ENCODE assay signal across 14 cellular contexts in genomic region chr12:69071091-69071370, GRCh38.
DNase-seq lines count a peak whose midpoint lies in the region; ATAC-seq, FAIRE-seq and TF ChIP-seq lines count a peak whose summit lies in the region.
"Had no signal": no experiment of that assay in that cellular context is flagged by ENCODE, and none has a peak within 500 bp of the region (broad histone marks: within the 10 kb centered on the region; RNA-seq: fewer than 3 reads in every experiment).

No MANE protein-coding gene starts in this region.

- H3K9me3 ChIP-seq in BLaER1: no peaks in the 10 kb centered on the region
- no peaks in the 10 kb centered on the region for H3K9me3 ChIP-seq in HEK293 (ENCODE audit: control insufficient read depth, insufficient read depth, low read depth, low read length)
- no peaks in the 10 kb centered on the region for H3K9me3 ChIP-seq in mesodermal cell (ENCODE audit: control insufficient read depth, low read length)
- H3K9me3 ChIP-seq: Caco-2 had no signal

- H3K4me1 ChIP-seq in BLaER1 (peaks cover 14% of the 10 kb centered on the region), HEK293 (ENCODE audit: control insufficient read depth, insufficient read depth, low read length) (no peaks in the 10 kb centered on the region), mesodermal cell (ENCODE audit: control insufficient read depth, insufficient read depth, low read length, poor library complexity, severe bottlenecking) (peaks cover 2% of the 10 kb centered on the region)
- H3K4me1 ChIP-seq: Caco-2 had no signal

- WGBS in mesodermal cell (ENCODE audit: insufficient coverage in 2 of 2), 2 experiments: no CpG with 5 or more reads among the region's 1 CpG

- H3K36me3 ChIP-seq in BLaER1 (no peaks in the 10 kb centered on the region), HEK293 (ENCODE audit: control insufficient read depth in 2 of 2, insufficient read depth in 1 of 2, low read length in 2 of 2) (no peaks in the 10 kb centered on the region), mesodermal cell (ENCODE audit: control insufficient read depth, insufficient read depth, low read length) (no peaks in the 10 kb centered on the region)

- H3K27me3 ChIP-seq in BLaER1: no peaks in the 10 kb centered on the region

- POLR2A ChIA-PET in HEK293 (lab: Yijun Ruan, JAX): no interaction called here

- H3K4me2 ChIP-seq in BLaER1: peak overlapping the region; percentile 66

- no peak overlapping the region for H3K27ac Mint-ChIP-seq in activated naive CD8-positive, alpha-beta T cell treated with anti-CD3 and anti-CD28 coated beads for 36 hours
- H3K27ac Mint-ChIP-seq: activated CD4-positive, alpha-beta T cell treated with anti-CD3 and anti-CD28 coated beads, Interleukin-2, amount 10 ng/mL, durations not matched to agents 24 days and 14 days; nephron; stimulated activated effector memory CD8-positive, alpha-beta T cell treated with anti-CD3 and anti-CD28 coated beads, Interleukin-12 subunit alpha, Interleukin-12 subunit beta, amount 100 ng/mL, for 72 hours; type B pancreatic cell had no signal

- ATAC-seq in sciatic nerve: no peak

- H3K4me3 Mint-ChIP-seq in activated naive CD8-positive, alpha-beta T cell treated with anti-CD3 and anti-CD28 coated beads for 36 hours: no peak overlapping the region
- H3K4me3 Mint-ChIP-seq: activated CD4-positive, alpha-beta T cell treated with anti-CD3 and anti-CD28 coated beads, Interleukin-2, amount 10 ng/mL, durations not matched to agents 24 days and 14 days; nephron; stimulated activated effector memory CD8-positive, alpha-beta T cell treated with anti-CD3 and anti-CD28 coated beads, Interleukin-12 subunit alpha, Interleukin-12 subunit beta, amount 100 ng/mL, for 72 hours; type B pancreatic cell had no signal

- no peaks in the 10 kb centered on the region for H3K9me3 Mint-ChIP-seq in activated naive CD8-positive, alpha-beta T cell treated with anti-CD3 and anti-CD28 coated beads for 36 hours
- H3K9me3 Mint-ChIP-seq: activated CD4-positive, alpha-beta T cell treated with anti-CD3 and anti-CD28 coated beads, Interleukin-2, amount 10 ng/mL, durations not matched to agents 24 days and 14 days; nephron; stimulated activated effector memory CD8-positive, alpha-beta T cell treated with anti-CD3 and anti-CD28 coated beads, Interleukin-12 subunit alpha, Interleukin-12 subunit beta, amount 100 ng/mL, for 72 hours; type B pancreatic cell had no signal

- DNase-seq in RCC 7860 (ENCODE audit: low spot score) (peak; percentile 22), sciatic nerve (ENCODE audit: low spot score) (no peak)
- DNase-seq in activated CD8-positive, alpha-beta memory T cell treated with anti-CD3 and anti-CD28 coated beads for 24 hours: no peak
- DNase-seq in activated naive CD8-positive, alpha-beta T cell treated with anti-CD3 and anti-CD28 coated beads for 36 hours: no peak
- DNase-seq in activated effector memory CD4-positive, alpha-beta T cell treated with anti-CD3 and anti-CD28 coated beads, Interleukin-2, amount 50 U/mL, for 16 hours: no peak
- DNase-seq: GM23248 had no signal

- H3K27me3 Mint-ChIP-seq in activated naive CD8-positive, alpha-beta T cell treated with anti-CD3 and anti-CD28 coated beads for 36 hours: peaks cover 5% of the 10 kb centered on the region
- H3K27me3 Mint-ChIP-seq: type B pancreatic cell had no signal

- H3K4me1 Mint-ChIP-seq in activated naive CD8-positive, alpha-beta T cell treated with anti-CD3 and anti-CD28 coated beads for 36 hours: peaks cover 15% of the 10 kb centered on the region

- H3K27ac ChIP-seq in BLaER1: no peak overlapping the region
- no peak overlapping the region for H3K27ac ChIP-seq in HEK293 (ENCODE audit: extremely low read depth, low read depth, low read length)
- H3K27ac ChIP-seq in mesodermal cell (ENCODE audit: low read depth, low read length, severe bottlenecking): peak overlapping the region; percentile 10
- H3K27ac ChIP-seq: GM23248 had no signal

- no peak overlapping the region for H3K4me3 ChIP-seq in BLaER1
- no peak overlapping the region for H3K4me3 ChIP-seq in HEK293 (ENCODE audit: low read depth, low read length)
- no peak overlapping the region for H3K4me3 ChIP-seq in mesodermal cell (ENCODE audit: extremely low read depth, insufficient read depth, low read length, poor library complexity, severe bottlenecking)
- H3K4me3 ChIP-seq: GM23248 had no signal

- H3K9ac ChIP-seq in BLaER1: no peak overlapping the region
- H3K9ac ChIP-seq: GM23248 had no signal

- no peaks in the 10 kb centered on the region for H4K20me1 ChIP-seq in BLaER1

- H3K36me3 Mint-ChIP-seq in activated naive CD8-positive, alpha-beta T cell treated with anti-CD3 and anti-CD28 coated beads for 36 hours: no peaks in the 10 kb centered on the region
- H3K36me3 Mint-ChIP-seq: stimulated activated effector memory CD8-positive, alpha-beta T cell treated with anti-CD3 and anti-CD28 coated beads, Interleukin-12 subunit alpha, Interleukin-12 subunit beta, amount 100 ng/mL, for 72 hours; type B pancreatic cell had no signal

- no peak for FAIRE-seq in RCC 7860 (lab: Jason Lieb, UNC)

- TF ChIP-seq CTCF in HEK293 (tag by site-specific recombination; IDR thresholded peaks at IDR 0.05): no peak

- intact Hi-C loops in sciatic nerve (cut with DNase I): no loop called here

- CTCF ChIA-PET in HEK293 (lab: Yijun Ruan, JAX): interaction anchor here (0.6 kb wide), 1 partner anchor 31 kb away, joined by 4 read pairs; no protein-coding TSS in a partner anchor

TF ChIP-seq in HEK293, 187 proteins besides CTCF, POLR2A, EP300 and RAD21:
- TF ChIP-seq GLIS1 (tag by site-specific recombination; IDR thresholded peaks at IDR 0.05) (peak; percentile 95), ZFP3 (tag by site-specific recombination; IDR thresholded peaks at IDR 0.05; ENCODE audit: low read depth) (no peak), ZNF155 (tag by site-specific recombination; IDR thresholded peaks at IDR 0.05) (no peak), ZBTB49 (tag by site-specific recombination; IDR thresholded peaks at IDR 0.05; ENCODE audit: low read depth) (no peak), ZNF488 (tag by site-specific recombination; IDR thresholded peaks at IDR 0.05) (no peak)
